11 cellular contexts compared by ENCODE assay signal in genomic region chr9:74887981-74888370, GRCh38. TPM values are rescaled to one million over a fixed set of nuclear protein-coding genes. Genes with fewer than 3 reads are reported as not detected.
DNase-seq lines count a peak whose midpoint lies in the region; ATAC-seq and TF ChIP-seq lines count a peak whose summit lies in the region.
"Had no signal": no experiment of that assay in that cellular context is flagged by ENCODE, and none has a peak within 500 bp of the region (broad histone marks: within the 10 kb centered on the region; RNA-seq: fewer than 3 reads in every experiment).

No MANE protein-coding gene starts in this region.

- 76 to 80% (median 78%) methylated on average over 4 of the region's 4 CpGs for WGBS in heart left ventricle, 4 donors
- WGBS in upper lobe of left lung, 2 donors = 71 to 79% methylated on average over 4 of the region's 4 CpGs

- H3K9me3 ChIP-seq in heart left ventricle (peaks cover 0 to 8% (median 0%) of the 10 kb centered on the region in 12 donors), upper lobe of left lung (no peaks in the 10 kb centered on the region)
- H3K9me3 ChIP-seq: SJSA1 had no signal

- H3K4me1 ChIP-seq in heart left ventricle (peaks cover 0 to 17% (median 5%) of the 10 kb centered on the region in 12 donors), upper lobe of left lung (peaks cover 6 to 14% (median 10%) of the 10 kb centered on the region in 4 donors)

- H3K27me3 ChIP-seq in heart left ventricle (peaks cover 0 to 15% (median 6%) of the 10 kb centered on the region in 9 donors), upper lobe of left lung (no peaks in the 10 kb centered on the region)
- H3K27me3 ChIP-seq: SJSA1 had no signal

- no peak overlapping the region for H3K27ac Mint-ChIP-seq in central memory CD8-positive, alpha-beta T cell (ENCODE audit: low read depth)
- no peak overlapping the region for H3K27ac Mint-ChIP-seq in memory B cell

- H3K36me3 Mint-ChIP-seq in central memory CD8-positive, alpha-beta T cell (ENCODE audit: insufficient read depth) = no peaks in the 10 kb centered on the region
- peaks cover 3% of the 10 kb centered on the region for H3K36me3 Mint-ChIP-seq in memory B cell

- H3K4me3 Mint-ChIP-seq in central memory CD8-positive, alpha-beta T cell = peak overlapping the region; percentile 82
- peak overlapping the region; percentile 71 for H3K4me3 Mint-ChIP-seq in memory B cell

- peaks cover 23% of the 10 kb centered on the region for H3K4me1 Mint-ChIP-seq in central memory CD8-positive, alpha-beta T cell
- peaks cover 5% of the 10 kb centered on the region for H3K4me1 Mint-ChIP-seq in memory B cell

- no peak for TF ChIP-seq EP300 in upper lobe of left lung (IDR thresholded peaks at IDR 0.05)

- H3K27ac ChIP-seq in heart left ventricle (peak overlapping the region in 4 of 12 donors; percentile 68 to 84 (median 73)), upper lobe of left lung (peak overlapping the region in 2 of 4 donors; percentile 88 to 92)
- H3K27ac ChIP-seq: SJSA1 had no signal

- peaks cover 59% of the 10 kb centered on the region for H3K27me3 Mint-ChIP-seq in central memory CD8-positive, alpha-beta T cell
- peaks cover 25% of the 10 kb centered on the region for H3K27me3 Mint-ChIP-seq in memory B cell

- TF ChIP-seq POLR2A in heart left ventricle (IDR thresholded peaks at IDR 0.05) (no peak), upper lobe of left lung (IDR thresholded peaks at IDR 0.05) (no peak)

- H3K4me3 ChIP-seq in heart left ventricle = peak overlapping the region in 9 of 12 donors; percentile 49 to 68 (median 63)
- peak overlapping the region in 3 of 4 donors; percentile 55 to 65 (median 60) for H3K4me3 ChIP-seq in upper lobe of left lung

- intact Hi-C loops in heart left ventricle (cut with DNase I) (loop anchor here in 3 of 10 donors (5.0 to 10.0 kb wide), 4 partner anchors 57 to 83 kb away; partner anchors contain the start of gene C9orf40 (in 1 of the 3)), Right ventricle myocardium superior (cut with DNase I) (no loop called here)

- peaks cover 6% of the 10 kb centered on the region for H3K9me3 Mint-ChIP-seq in central memory CD8-positive, alpha-beta T cell
- H3K9me3 Mint-ChIP-seq in memory B cell = peaks cover 7% of the 10 kb centered on the region

- ATAC-seq in heart left ventricle (no peak), Right ventricle myocardium superior (ENCODE audit: poor library complexity) (no peak), memory B cell (ENCODE audit: low read depth) (no peak), upper lobe of left lung (ENCODE audit: low FRiP score in 2 of 2) (no peak), HG02870 (IDR thresholded peaks at IDR 0.05; ENCODE audit: unreplicated experiment) (no peak)
- ATAC-seq in central memory CD8-positive, alpha-beta T cell (replicated peaks; ENCODE audit: extremely low read depth, poor library complexity, severe bottlenecking) = peak; percentile 10

- no peaks in the 10 kb centered on the region for H3K36me3 ChIP-seq in heart left ventricle
- no peaks in the 10 kb centered on the region for H3K36me3 ChIP-seq in upper lobe of left lung
- H3K36me3 ChIP-seq: SJSA1, tibial nerve had no signal

- no peak for TF ChIP-seq CTCF in heart left ventricle (IDR thresholded peaks at IDR 0.05)
- TF ChIP-seq CTCF in upper lobe of left lung (IDR thresholded peaks at IDR 0.05) = no peak

- no peak for DNase-seq in heart left ventricle
- no peak for DNase-seq in Right ventricle myocardium superior
- DNase-seq in central memory CD8-positive, alpha-beta T cell (ENCODE audit: low spot score in 2 of 2) = no peak
- DNase-seq in memory B cell (ENCODE audit: low spot score in 2 of 2) = no peak
- DNase-seq in upper lobe of left lung = no peak
- DNase-seq in NCI-H1417 (lab: John Stamatoyannopoulos, UW) = no peak
- no peak for DNase-seq in kidney tubule cell (ENCODE audit: low spot score)
- DNase-seq: activated gamma-delta T cell had no signal

RNA-seq across cellular contexts. Expression of gene TRPM6, which starts 0.3 kb away (rescaled TPM):
- total RNA-seq in heart left ventricle (under 1 TPM in 7 of 9 donors, not detected in 2; 0.12 to 0.75 (median 0.48) TPM), Right ventricle myocardium superior (0.27 TPM), upper lobe of left lung (1 to 10 TPM in 3 of 6 donors, under 1 TPM in 3; under 0.01 to 3.0 (median 1.3) TPM)
- polyA plus RNA-seq in heart left ventricle = under 1 TPM; 0.08 to 0.12 TPM
- total RNA-seq: SJSA1 had no signal
